1 cellular context compared by ENCODE assay signal in the genomic region with DNA sequence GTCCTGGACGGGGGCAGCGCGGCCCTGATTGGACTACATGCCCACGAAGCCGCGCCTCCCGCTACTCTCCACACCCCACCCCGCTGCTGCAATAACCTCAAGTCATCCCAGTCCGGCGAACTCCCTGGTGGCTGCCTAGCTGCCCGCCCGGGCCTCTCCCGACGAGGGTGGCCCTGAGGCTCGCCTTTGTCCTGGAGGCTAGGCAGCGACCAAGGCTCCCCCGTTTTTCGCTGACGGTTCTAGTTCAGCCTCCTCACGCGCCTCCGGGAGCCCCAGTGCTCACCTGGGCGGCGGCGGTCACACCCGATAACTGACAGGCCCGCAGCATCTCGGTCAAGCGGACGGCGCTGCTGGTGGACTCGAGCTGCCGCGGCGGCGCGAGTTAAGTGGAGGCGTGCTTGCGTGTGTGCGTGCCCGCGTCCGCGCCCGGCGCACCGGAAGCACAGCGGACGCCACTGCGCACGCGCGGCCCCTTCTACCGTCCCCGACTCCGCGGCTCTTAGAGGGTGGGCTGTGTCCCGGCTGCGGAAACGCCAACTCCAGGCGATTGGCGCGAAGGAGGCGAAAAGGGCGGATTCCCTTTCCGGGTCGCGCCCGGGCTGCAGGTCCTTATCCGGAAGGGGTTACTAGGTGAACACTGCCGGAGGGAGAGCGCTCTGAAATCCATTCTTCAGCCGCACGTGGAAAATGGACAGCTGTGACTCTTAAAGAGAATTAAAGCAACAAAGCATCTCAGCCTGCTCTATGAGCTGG.
TF ChIP-seq lines count a peak whose summit lies in the region.

IMMT (minus strand) TSS at position 408 of the 753 bp plus-strand sequence; CDS start at position 328, 80 bp downstream.

TF ChIP-seq in HepG2, 621 proteins besides CTCF, POLR2A, EP300 and RAD21 (continued from another document and continues in another):
- TF ChIP-seq ZFP90 (CRISPR knock-in tag; IDR thresholded peaks at IDR 0.05; ENCODE audit: borderline replicate concordance) (peak; percentile 78), BCLAF1 (IDR thresholded peaks at IDR 0.05) (no peak), ZNF598 (CRISPR knock-in tag; IDR thresholded peaks at IDR 0.05; ENCODE audit: borderline replicate concordance) (peak; percentile 99), ZNF607 (CRISPR knock-in tag; IDR thresholded peaks at IDR 0.05; ENCODE audit: borderline replicate concordance) (no peak; the same call in none of the 2 replicates), CEBPZ (IDR thresholded peaks at IDR 0.05; ENCODE audit: low read length) (no peak), NKX3-1 (CRISPR knock-in tag; IDR thresholded peaks at IDR 0.05) (peak; percentile 33), NR2F2 (IDR thresholded peaks at IDR 0.05; ENCODE audit: borderline replicate concordance, low read depth) (peak; percentile 64; the same call in 1 of the 2 replicates), ZNF230 (CRISPR knock-in tag; IDR thresholded peaks at IDR 0.05) (peak; percentile 99), SALL2 (CRISPR knock-in tag; IDR thresholded peaks at IDR 0.05) (peak; percentile 81), ZNF281 (CRISPR knock-in tag; IDR thresholded peaks at IDR 0.05; ENCODE audit: borderline replicate concordance) (no peak), ZNF775 (CRISPR knock-in tag; IDR thresholded peaks at IDR 0.05; ENCODE audit: borderline replicate concordance) (0 out of 2 replicates have a peak, but pooled peaks have one; percentile 73), ZMYM4 (CRISPR knock-in tag; IDR thresholded peaks at IDR 0.05) (peak; percentile 87), ZFAT (CRISPR knock-in tag; conservative IDR thresholded peaks at IDR 0.05) (peak; percentile 75; the same call in 1 of the 2 replicates), NBN (conservative IDR thresholded peaks at IDR 0.05) (no peak), SAP130 (CRISPR knock-in tag; IDR thresholded peaks at IDR 0.05; ENCODE audit: low read depth) (peak; percentile 91), ZNF776 (CRISPR knock-in tag; IDR thresholded peaks at IDR 0.05) (peak; percentile 97; the same call in 1 of the 2 replicates), ZNF205 (CRISPR knock-in tag; IDR thresholded peaks at IDR 0.05) (peak; percentile 39), EZH2 (conservative IDR thresholded peaks at IDR 0.05; ENCODE audit: low read depth, low read length) (no peak), MED13 (CRISPR knock-in tag; IDR thresholded peaks at IDR 0.05) (no peak), ZNF335 (CRISPR knock-in tag; IDR thresholded peaks at IDR 0.05) (peak; percentile 53; the same call in 1 of the 2 replicates), RFX1 (IDR thresholded peaks at IDR 0.05) (no peak), GATAD2A (CRISPR knock-in tag; IDR thresholded peaks at IDR 0.05) (peak; percentile 3; the same call in 1 of the 2 replicates), MYPOP (CRISPR knock-in tag; IDR thresholded peaks at IDR 0.05) (peak; percentile 91), ZBTB20 (CRISPR knock-in tag; IDR thresholded peaks at IDR 0.05; ENCODE audit: borderline replicate concordance, low read depth) (no peak; the same call in 1 of the 2 replicates), ZNF674 (CRISPR knock-in tag; IDR thresholded peaks at IDR 0.05; ENCODE audit: low read depth) (peak; percentile 90), ZNF597 (CRISPR knock-in tag; IDR thresholded peaks at IDR 0.05) (no peak), XBP1 (CRISPR knock-in tag; IDR thresholded peaks at IDR 0.05) (0 out of 2 replicates have a peak, but pooled peaks have one; percentile 29), RCOR2 (CRISPR knock-in tag; IDR thresholded peaks at IDR 0.05) (no peak), PRPF4 (IDR thresholded peaks at IDR 0.05; ENCODE audit: low read depth, low read length, poor library complexity, severe bottlenecking) (no peak), NFIC (IDR thresholded peaks at IDR 0.05; ENCODE audit: low read length) (0 out of 2 replicates have a peak, but pooled peaks have one; percentile 23), ZKSCAN8 (CRISPR knock-in tag; IDR thresholded peaks at IDR 0.05; ENCODE audit: borderline replicate concordance) (no peak; the same call in 1 of the 2 replicates), MED1 (CRISPR knock-in tag; IDR thresholded peaks at IDR 0.05) (peak; percentile 77), ZNF709 (CRISPR knock-in tag; IDR thresholded peaks at IDR 0.05) (peak; percentile 85; the same call in 1 of the 2 replicates), ZNF530 (CRISPR knock-in tag; IDR thresholded peaks at IDR 0.05; ENCODE audit: low read depth) (0 out of 2 replicates have a peak, but pooled peaks have one; percentile 83), TCF7L2 (IDR thresholded peaks at IDR 0.05; ENCODE audit: low read depth, low read length) (no peak), MYC (CRISPR knock-in tag; IDR thresholded peaks at IDR 0.05; ENCODE audit: borderline replicate concordance) (peak; percentile 96), NCOR1 (IDR thresholded peaks at IDR 0.05; ENCODE audit: borderline replicate concordance, low read length) (no peak), STAG1 (CRISPR knock-in tag; IDR thresholded peaks at IDR 0.05) (no peak), CERS6 (CRISPR knock-in tag; IDR thresholded peaks at IDR 0.05) (peak; percentile 83)
- TF ChIP-seq, protein P1, sequence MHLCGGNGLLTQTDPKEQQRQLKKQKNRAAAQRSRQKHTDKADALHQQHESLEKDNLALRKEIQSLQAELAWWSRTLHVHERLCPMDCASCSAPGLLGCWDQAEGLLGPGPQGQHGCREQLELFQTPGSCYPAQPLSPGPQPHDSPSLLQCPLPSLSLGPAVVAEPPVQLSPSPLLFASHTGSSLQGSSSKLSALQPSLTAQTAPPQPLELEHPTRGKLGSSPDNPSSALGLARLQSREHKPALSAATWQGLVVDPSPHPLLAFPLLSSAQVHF (CRISPR knock-in tag; IDR thresholded peaks at IDR 0.05): no peak
- TF ChIP-seq, protein P2, sequence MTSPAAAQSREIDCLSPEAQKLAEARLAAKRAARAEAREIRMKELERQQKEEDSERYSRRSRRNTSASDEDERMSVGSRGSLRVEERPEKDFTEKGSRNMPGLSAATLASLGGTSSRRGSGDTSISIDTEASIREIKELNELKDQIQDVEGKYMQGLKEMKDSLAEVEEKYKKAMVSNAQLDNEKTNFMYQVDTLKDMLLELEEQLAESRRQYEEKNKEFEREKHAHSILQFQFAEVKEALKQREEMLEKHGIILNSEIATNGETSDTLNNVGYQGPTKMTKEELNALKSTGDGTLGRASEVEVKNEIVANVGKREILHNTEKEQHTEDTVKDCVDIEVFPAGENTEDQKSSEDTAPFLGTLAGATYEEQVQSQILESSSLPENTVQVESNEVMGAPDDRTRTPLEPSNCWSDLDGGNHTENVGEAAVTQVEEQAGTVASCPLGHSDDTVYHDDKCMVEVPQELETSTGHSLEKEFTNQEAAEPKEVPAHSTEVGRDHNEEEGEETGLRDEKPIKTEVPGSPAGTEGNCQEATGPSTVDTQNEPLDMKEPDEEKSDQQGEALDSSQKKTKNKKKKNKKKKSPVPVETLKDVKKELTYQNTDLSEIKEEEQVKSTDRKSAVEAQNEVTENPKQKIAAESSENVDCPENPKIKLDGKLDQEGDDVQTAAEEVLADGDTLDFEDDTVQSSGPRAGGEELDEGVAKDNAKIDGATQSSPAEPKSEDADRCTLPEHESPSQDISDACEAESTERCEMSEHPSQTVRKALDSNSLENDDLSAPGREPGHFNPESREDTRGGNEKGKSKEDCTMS (CRISPR knock-in tag; conservative IDR thresholded peaks at IDR 0.05): no peak
- TF ChIP-seq, protein P3, sequence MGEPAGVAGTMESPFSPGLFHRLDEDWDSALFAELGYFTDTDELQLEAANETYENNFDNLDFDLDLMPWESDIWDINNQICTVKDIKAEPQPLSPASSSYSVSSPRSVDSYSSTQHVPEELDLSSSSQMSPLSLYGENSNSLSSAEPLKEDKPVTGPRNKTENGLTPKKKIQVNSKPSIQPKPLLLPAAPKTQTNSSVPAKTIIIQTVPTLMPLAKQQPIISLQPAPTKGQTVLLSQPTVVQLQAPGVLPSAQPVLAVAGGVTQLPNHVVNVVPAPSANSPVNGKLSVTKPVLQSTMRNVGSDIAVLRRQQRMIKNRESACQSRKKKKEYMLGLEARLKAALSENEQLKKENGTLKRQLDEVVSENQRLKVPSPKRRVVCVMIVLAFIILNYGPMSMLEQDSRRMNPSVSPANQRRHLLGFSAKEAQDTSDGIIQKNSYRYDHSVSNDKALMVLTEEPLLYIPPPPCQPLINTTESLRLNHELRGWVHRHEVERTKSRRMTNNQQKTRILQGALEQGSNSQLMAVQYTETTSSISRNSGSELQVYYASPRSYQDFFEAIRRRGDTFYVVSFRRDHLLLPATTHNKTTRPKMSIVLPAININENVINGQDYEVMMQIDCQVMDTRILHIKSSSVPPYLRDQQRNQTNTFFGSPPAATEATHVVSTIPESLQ (CRISPR knock-in tag; conservative IDR thresholded peaks at IDR 0.05): no peak
